ENCODE assay signal across 1 cellular context in genomic region chr15:88467073-88467934, GRCh38.
TF ChIP-seq lines count a peak whose summit lies in the region.

Gene MRPL46, minus strand, starts transcription at chr15:88467388. Its CDS starts 11 bp downstream, at chr15:88467377.
Gene MRPS11, plus strand, starts transcription at chr15:88467708. Its CDS starts 10 bp downstream, at chr15:88467718.

TF ChIP-seq in HepG2, 621 proteins besides CTCF, POLR2A, EP300 and RAD21 (continued from another document and continues in another):
- TF ChIP-seq, protein P1, sequence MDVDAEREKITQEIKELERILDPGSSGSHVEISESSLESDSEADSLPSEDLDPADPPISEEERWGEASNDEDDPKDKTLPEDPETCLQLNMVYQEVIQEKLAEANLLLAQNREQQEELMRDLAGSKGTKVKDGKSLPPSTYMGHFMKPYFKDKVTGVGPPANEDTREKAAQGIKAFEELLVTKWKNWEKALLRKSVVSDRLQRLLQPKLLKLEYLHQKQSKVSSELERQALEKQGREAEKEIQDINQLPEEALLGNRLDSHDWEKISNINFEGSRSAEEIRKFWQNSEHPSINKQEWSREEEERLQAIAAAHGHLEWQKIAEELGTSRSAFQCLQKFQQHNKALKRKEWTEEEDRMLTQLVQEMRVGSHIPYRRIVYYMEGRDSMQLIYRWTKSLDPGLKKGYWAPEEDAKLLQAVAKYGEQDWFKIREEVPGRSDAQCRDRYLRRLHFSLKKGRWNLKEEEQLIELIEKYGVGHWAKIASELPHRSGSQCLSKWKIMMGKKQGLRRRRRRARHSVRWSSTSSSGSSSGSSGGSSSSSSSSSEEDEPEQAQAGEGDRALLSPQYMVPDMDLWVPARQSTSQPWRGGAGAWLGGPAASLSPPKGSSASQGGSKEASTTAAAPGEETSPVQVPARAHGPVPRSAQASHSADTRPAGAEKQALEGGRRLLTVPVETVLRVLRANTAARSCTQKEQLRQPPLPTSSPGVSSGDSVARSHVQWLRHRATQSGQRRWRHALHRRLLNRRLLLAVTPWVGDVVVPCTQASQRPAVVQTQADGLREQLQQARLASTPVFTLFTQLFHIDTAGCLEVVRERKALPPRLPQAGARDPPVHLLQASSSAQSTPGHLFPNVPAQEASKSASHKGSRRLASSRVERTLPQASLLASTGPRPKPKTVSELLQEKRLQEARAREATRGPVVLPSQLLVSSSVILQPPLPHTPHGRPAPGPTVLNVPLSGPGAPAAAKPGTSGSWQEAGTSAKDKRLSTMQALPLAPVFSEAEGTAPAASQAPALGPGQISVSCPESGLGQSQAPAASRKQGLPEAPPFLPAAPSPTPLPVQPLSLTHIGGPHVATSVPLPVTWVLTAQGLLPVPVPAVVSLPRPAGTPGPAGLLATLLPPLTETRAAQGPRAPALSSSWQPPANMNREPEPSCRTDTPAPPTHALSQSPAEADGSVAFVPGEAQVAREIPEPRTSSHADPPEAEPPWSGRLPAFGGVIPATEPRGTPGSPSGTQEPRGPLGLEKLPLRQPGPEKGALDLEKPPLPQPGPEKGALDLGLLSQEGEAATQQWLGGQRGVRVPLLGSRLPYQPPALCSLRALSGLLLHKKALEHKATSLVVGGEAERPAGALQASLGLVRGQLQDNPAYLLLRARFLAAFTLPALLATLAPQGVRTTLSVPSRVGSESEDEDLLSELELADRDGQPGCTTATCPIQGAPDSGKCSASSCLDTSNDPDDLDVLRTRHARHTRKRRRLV (CRISPR knock-in tag; IDR thresholded peaks at IDR 0.05) = no peak
- TF ChIP-seq, protein P2, sequence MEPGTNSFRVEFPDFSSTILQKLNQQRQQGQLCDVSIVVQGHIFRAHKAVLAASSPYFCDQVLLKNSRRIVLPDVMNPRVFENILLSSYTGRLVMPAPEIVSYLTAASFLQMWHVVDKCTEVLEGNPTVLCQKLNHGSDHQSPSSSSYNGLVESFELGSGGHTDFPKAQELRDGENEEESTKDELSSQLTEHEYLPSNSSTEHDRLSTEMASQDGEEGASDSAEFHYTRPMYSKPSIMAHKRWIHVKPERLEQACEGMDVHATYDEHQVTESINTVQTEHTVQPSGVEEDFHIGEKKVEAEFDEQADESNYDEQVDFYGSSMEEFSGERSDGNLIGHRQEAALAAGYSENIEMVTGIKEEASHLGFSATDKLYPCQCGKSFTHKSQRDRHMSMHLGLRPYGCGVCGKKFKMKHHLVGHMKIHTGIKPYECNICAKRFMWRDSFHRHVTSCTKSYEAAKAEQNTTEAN (CRISPR knock-in tag; conservative IDR thresholded peaks at IDR 0.05) = 0 out of 2 replicates have a peak, but pooled peaks have one; percentile 51
- TF ChIP-seq ZNF878 (CRISPR knock-in tag; IDR thresholded peaks at IDR 0.05) (no peak), GTF2F1 (IDR thresholded peaks at IDR 0.05; ENCODE audit: low read length) (0 out of 2 replicates have a peak, but pooled peaks have one; percentile 29), ZNF383 (CRISPR knock-in tag; IDR thresholded peaks at IDR 0.05; ENCODE audit: borderline replicate concordance) (no peak; the same call in 1 of the 2 replicates), ZNF546 (CRISPR knock-in tag; conservative IDR thresholded peaks at IDR 0.05) (no peak), BORCS8-MEF2B (CRISPR knock-in tag; IDR thresholded peaks at IDR 0.05) (peak; percentile 71), ZNF10 (CRISPR knock-in tag; IDR thresholded peaks at IDR 0.05; ENCODE audit: borderline replicate concordance, low read depth) (no peak), EHMT2 (IDR thresholded peaks at IDR 0.05; ENCODE audit: borderline replicate concordance, low read depth, low read length) (no peak), ZNF883 (CRISPR knock-in tag; IDR thresholded peaks at IDR 0.05; ENCODE audit: not compliant biosample characterization) (no peak), KMT2A (CRISPR knock-in tag; IDR thresholded peaks at IDR 0.05) (peak; percentile 82), PBX2 (CRISPR knock-in tag; IDR thresholded peaks at IDR 0.05) (no peak), HOXA3 (CRISPR knock-in tag; IDR thresholded peaks at IDR 0.05) (peak; percentile 66), NR1H2 (CRISPR knock-in tag; IDR thresholded peaks at IDR 0.05; ENCODE audit: borderline replicate concordance, low read depth) (no peak), RFX5 (IDR thresholded peaks at IDR 0.05; ENCODE audit: low read depth, low read length) (no peak), CREB1 (IDR thresholded peaks at IDR 0.05) (no peak), CREB1 (CRISPR knock-in tag; IDR thresholded peaks at IDR 0.05) (peak; percentile 90), TBL1XR1 (IDR thresholded peaks at IDR 0.05; ENCODE audit: borderline replicate concordance, low read length, partially characterized antibody) (no peak), ZNF552 (CRISPR knock-in tag; IDR thresholded peaks at IDR 0.05; ENCODE audit: borderline replicate concordance) (no peak), TCF7 (IDR thresholded peaks at IDR 0.05; ENCODE audit: low read depth) (no peak), ZNF142 (CRISPR knock-in tag; IDR thresholded peaks at IDR 0.05) (no peak), PCBP2 (optimal IDR thresholded peaks at IDR 0.05; ENCODE audit: low read depth, low read length, poor library complexity, severe bottlenecking) (no peak), ZNF670 (CRISPR knock-in tag; IDR thresholded peaks at IDR 0.05; ENCODE audit: borderline replicate concordance) (no peak), BCLAF1 (IDR thresholded peaks at IDR 0.05) (no peak), ATF4 (CRISPR knock-in tag; IDR thresholded peaks at IDR 0.05) (peak in 1 of 2 experiments; percentile 41; a peak in 1 of 4 replicates)
- TF ChIP-seq, protein P3, sequence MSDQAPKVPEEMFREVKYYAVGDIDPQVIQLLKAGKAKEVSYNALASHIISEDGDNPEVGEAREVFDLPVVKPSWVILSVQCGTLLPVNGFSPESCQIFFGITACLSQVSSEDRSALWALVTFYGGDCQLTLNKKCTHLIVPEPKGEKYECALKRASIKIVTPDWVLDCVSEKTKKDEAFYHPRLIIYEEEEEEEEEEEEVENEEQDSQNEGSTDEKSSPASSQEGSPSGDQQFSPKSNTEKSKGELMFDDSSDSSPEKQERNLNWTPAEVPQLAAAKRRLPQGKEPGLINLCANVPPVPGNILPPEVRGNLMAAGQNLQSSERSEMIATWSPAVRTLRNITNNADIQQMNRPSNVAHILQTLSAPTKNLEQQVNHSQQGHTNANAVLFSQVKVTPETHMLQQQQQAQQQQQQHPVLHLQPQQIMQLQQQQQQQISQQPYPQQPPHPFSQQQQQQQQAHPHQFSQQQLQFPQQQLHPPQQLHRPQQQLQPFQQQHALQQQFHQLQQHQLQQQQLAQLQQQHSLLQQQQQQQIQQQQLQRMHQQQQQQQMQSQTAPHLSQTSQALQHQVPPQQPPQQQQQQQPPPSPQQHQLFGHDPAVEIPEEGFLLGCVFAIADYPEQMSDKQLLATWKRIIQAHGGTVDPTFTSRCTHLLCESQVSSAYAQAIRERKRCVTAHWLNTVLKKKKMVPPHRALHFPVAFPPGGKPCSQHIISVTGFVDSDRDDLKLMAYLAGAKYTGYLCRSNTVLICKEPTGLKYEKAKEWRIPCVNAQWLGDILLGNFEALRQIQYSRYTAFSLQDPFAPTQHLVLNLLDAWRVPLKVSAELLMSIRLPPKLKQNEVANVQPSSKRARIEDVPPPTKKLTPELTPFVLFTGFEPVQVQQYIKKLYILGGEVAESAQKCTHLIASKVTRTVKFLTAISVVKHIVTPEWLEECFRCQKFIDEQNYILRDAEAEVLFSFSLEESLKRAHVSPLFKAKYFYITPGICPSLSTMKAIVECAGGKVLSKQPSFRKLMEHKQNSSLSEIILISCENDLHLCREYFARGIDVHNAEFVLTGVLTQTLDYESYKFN (CRISPR knock-in tag; conservative IDR thresholded peaks at IDR 0.05) = no peak; the same call in 1 of the 2 replicates
